Comparison of ENCODE assay signal across 15 cellular contexts in the genomic region with DNA sequence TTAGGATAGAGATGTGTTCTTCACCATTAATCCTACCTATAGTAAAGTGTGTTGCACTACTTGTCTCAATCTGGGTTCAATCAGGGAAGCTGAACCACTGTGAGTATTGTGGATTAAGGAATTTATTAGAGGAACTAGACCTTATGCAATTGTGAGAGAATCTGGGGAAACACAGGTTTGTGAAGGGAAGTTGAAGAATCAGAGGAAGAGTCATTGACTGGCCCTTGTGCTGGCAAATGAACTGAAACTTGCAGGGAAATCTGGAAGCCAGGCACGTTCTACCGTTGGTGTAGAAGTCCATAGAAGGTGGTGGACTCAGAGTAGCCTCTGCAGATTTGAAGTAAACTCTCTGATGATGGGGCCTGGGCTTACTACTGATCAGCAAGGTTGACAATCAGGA. TPM values are rescaled to one million over a fixed set of nuclear protein-coding genes. Genes with fewer than 3 reads are reported as not detected.
A peak's percentile ranks its signal among the peaks of the same experiment; 100 is the strongest.
DNase-seq lines count a peak whose midpoint lies in the region; ATAC-seq lines count a peak whose summit lies in the region.
"Had no signal": no experiment of that assay in that cellular context is flagged by ENCODE, and none has a peak within 500 bp of the region (broad histone marks: within the 10 kb centered on the region; RNA-seq: fewer than 3 reads in every experiment).

No MANE protein-coding gene starts in this region.

- H3K4me3 ChIP-seq in naive thymus-derived CD4-positive, alpha-beta T cell (ENCODE audit: low read length), result no peak overlapping the region

- no peaks in the 10 kb centered on the region for H3K27me3 ChIP-seq in naive thymus-derived CD4-positive, alpha-beta T cell (ENCODE audit: control insufficient read depth in 2 of 2, insufficient read depth in 2 of 2, low read length in 2 of 2)

- DNase-seq in AML-193 (lab: John Stamatoyannopoulos, UW) (peak; percentile 23 to 35), CD1c-positive myeloid dendritic cell (ENCODE audit: extremely low spot score) (peak; percentile 87), SKM-1 (lab: John Stamatoyannopoulos, UW; ENCODE audit: unreplicated experiment) (peak; percentile 81), NCI-H187 treated with DMSO at 0.1 percent for 48 hours (lab: John Stamatoyannopoulos, UW) (no peak), cerebellar cortex (ENCODE audit: low spot score) (no peak)
- DNase-seq in naive thymus-derived CD4-positive, alpha-beta T cell, result no peak
- DNase-seq: CD4-positive, alpha-beta T cell; H9; NCI-H1417 treated with DMSO at 0.1 percent for 48 hours; NCI-H2029; NCI-H2171 treated with DMSO at 0.1 percent for 48 hours; NCI-H446 treated with DMSO at 0.1 percent for 48 hours; NK-92 treated with Interleukin-12 subunit alpha and Interleukin-12 subunit beta, amount 100 ng/mL, for 24 hours had no signal

- H3K36me3 Mint-ChIP-seq in naive thymus-derived CD4-positive, alpha-beta T cell, result peaks cover 0 to 16% (median 11%) of the 10 kb centered on the region in 5 donors

- POLR2A ChIA-PET in naive thymus-derived CD4-positive, alpha-beta T cell (lab: Charles Lee), result no interaction called here

- H3K9me3 ChIP-seq in naive thymus-derived CD4-positive, alpha-beta T cell (ENCODE audit: control insufficient read depth in 2 of 3, low read length in 3 of 3), result no peaks in the 10 kb centered on the region

- peaks cover 0 to 1% (median 0%) of the 10 kb centered on the region in 7 donors for H3K4me1 Mint-ChIP-seq in naive thymus-derived CD4-positive, alpha-beta T cell
- H3K4me1 Mint-ChIP-seq: H9 had no signal

- no peaks in the 10 kb centered on the region for H3K4me1 ChIP-seq in naive thymus-derived CD4-positive, alpha-beta T cell (ENCODE audit: control insufficient read depth in 2 of 2, insufficient read depth in 2 of 2, low read length in 2 of 2)

- H3K27me3 Mint-ChIP-seq in naive thymus-derived CD4-positive, alpha-beta T cell, result peaks cover 0 to 8% (median 3%) of the 10 kb centered on the region in 5 donors
- H3K27me3 Mint-ChIP-seq: CD4-positive, alpha-beta T cell had no signal

- intact Hi-C loops in naive thymus-derived CD4-positive, alpha-beta T cell (cut with micrococcal nuclease), result no loop called here

- no peaks in the 10 kb centered on the region for H3K36me3 ChIP-seq in naive thymus-derived CD4-positive, alpha-beta T cell (ENCODE audit: control insufficient read depth in 2 of 3, insufficient read depth in 3 of 3, low read length in 3 of 3)

- peaks cover 2 to 26% (median 16%) of the 10 kb centered on the region in 11 donors for H3K9me3 Mint-ChIP-seq in naive thymus-derived CD4-positive, alpha-beta T cell

- no peak overlapping the region for H3K27ac ChIP-seq in naive thymus-derived CD4-positive, alpha-beta T cell (ENCODE audit: low read depth, low read length)

- H3K4me3 Mint-ChIP-seq in naive thymus-derived CD4-positive, alpha-beta T cell, result no peak overlapping the region
- H3K4me3 Mint-ChIP-seq: CD4-positive, alpha-beta T cell; H9 had no signal

- H3K27ac Mint-ChIP-seq in naive thymus-derived CD4-positive, alpha-beta T cell, result no peak overlapping the region
- H3K27ac Mint-ChIP-seq: CD4-positive, alpha-beta T cell; H9 had no signal

- CTCF ChIA-PET in naive thymus-derived CD4-positive, alpha-beta T cell (lab: Charles Lee), result no interaction called here

- ATAC-seq in naive thymus-derived CD4-positive, alpha-beta T cell, result peak; percentile 61
- no peak for ATAC-seq in HG02938 (IDR thresholded peaks at IDR 0.05; ENCODE audit: unreplicated experiment)
- ATAC-seq: SK-N-SH treated with all-trans-retinoic acid at 6 μM for 48 hours had no signal

RNA-seq across cellular contexts. Expression of gene HK2, which starts 44.6 kb away (rescaled TPM):
- total RNA-seq in naive thymus-derived CD4-positive, alpha-beta T cell, result 10 to 100 TPM; 11.1 to 74.6 (median 17.7) TPM
- 1 to 10 TPM; 3.6 to 6.3 TPM for polyA plus RNA-seq in naive thymus-derived CD4-positive, alpha-beta T cell

Comparison
In these comparisons a context has a peak if more than half of its experiments do, and no peak if none do; other contexts are left out.
1. DNase-seq: peak in AML-193 (2 of 2), CD1c-positive myeloid dendritic cell (single experiment) and SKM-1 (single experiment); none in naive thymus-derived CD4-positive, alpha-beta T cell (0 of 9), NCI-H187 treated with DMSO at 0.1 percent for 48 hours (single experiment) and cerebellar cortex (single experiment).